13 cellular contexts compared by ENCODE assay signal in genomic region chr10:36172054-36172531, GRCh38.
A peak's percentile ranks its signal among the peaks of the same experiment; 100 is the strongest.
DNase-seq lines count a peak whose midpoint lies in the region; ATAC-seq and TF ChIP-seq lines count a peak whose summit lies in the region.
"Had no signal": no experiment of that assay in that cellular context is flagged by ENCODE, and none has a peak within 500 bp of the region (broad histone marks: within the 10 kb centered on the region; RNA-seq: fewer than 3 reads in every experiment).

No MANE protein-coding gene starts in this region.

- H3K27ac Mint-ChIP-seq in mesothelial cell of epicardium (peak overlapping the region; percentile 87), natural killer cell (no peak overlapping the region)
- H3K27ac Mint-ChIP-seq: activated CD4-positive, alpha-beta memory T cell treated with anti-CD3 and anti-CD28 coated beads, Interleukin-2, amount 10 ng/mL, durations not matched to agents 7 days and 5 days; T-helper 1 cell treated with Interleukin-12 subunit alpha and Interleukin-12 subunit beta and Interleukin-4 antibody, amounts not matched to agents 30 μg/mL and 1 μg/mL, for 36 hours had no signal

- peak overlapping the region; percentile 16; the same call in 1 of the 2 replicates for H3K4me3 ChIP-seq in AG04449 (ENCODE audit: low read depth, low read length)
- H3K4me3 ChIP-seq in cardiac fibroblast (replicated peaks in 1 of 2; ENCODE audit: low read depth in 2 of 2, low read length in 2 of 2) = no peak overlapping the region

- H3K4me3 Mint-ChIP-seq in mesothelial cell of epicardium = no peak overlapping the region
- H3K4me3 Mint-ChIP-seq in natural killer cell = no peak overlapping the region
- H3K4me3 Mint-ChIP-seq: activated CD4-positive, alpha-beta memory T cell treated with anti-CD3 and anti-CD28 coated beads, Interleukin-2, amount 10 ng/mL, durations not matched to agents 7 days and 5 days; T-helper 1 cell treated with Interleukin-12 subunit alpha and Interleukin-12 subunit beta and Interleukin-4 antibody, amounts not matched to agents 30 μg/mL and 1 μg/mL, for 36 hours had no signal

- intact Hi-C loops in natural killer cell (cut with micrococcal nuclease) = no loop called here

- H3K27me3 Mint-ChIP-seq in mesothelial cell of epicardium (ENCODE audit: low read depth) = no peaks in the 10 kb centered on the region
- H3K27me3 Mint-ChIP-seq in natural killer cell (ENCODE audit: low read depth in 2 of 2) = no peaks in the 10 kb centered on the region
- H3K27me3 Mint-ChIP-seq: activated CD4-positive, alpha-beta memory T cell treated with anti-CD3 and anti-CD28 coated beads, Interleukin-2, amount 10 ng/mL, durations not matched to agents 7 days and 5 days had no signal

- DNase-seq in AG04449 (ENCODE audit: low read depth, low spot score) (peak; percentile 46), HT1080 (ENCODE audit: low read depth) (peak; percentile 72), cardiac fibroblast (ENCODE audit: low read depth in 2 of 2) (peak; percentile 74 to 88), mesothelial cell of epicardium (ENCODE audit: low spot score in 2 of 2, unreplicated experiment in 2 of 2) (no peak), natural killer cell (no peak), SIG-M5 treated with dmso at 0.1 percent for 504 hours (lab: John Stamatoyannopoulos, UW; ENCODE audit: unreplicated experiment) (no peak), DMS53 treated with DMSO at 0.1 percent for 48 hours (lab: John Stamatoyannopoulos, UW; ENCODE audit: unreplicated experiment) (no peak)
- DNase-seq in activated CD4-positive, alpha-beta T cell treated with anti-CD3 and anti-CD28 coated beads, Interleukin-2, amount 50 U/mL, for 48 hours = no peak
- DNase-seq: activated CD4-positive, alpha-beta memory T cell treated with anti-CD3 and anti-CD28 coated beads, Interleukin-2, amount 10 ng/mL, durations not matched to agents 7 days and 5 days; C1 segment of cervical spinal cord; Karpas-422; NCI-H2081 had no signal

- CTCF ChIA-PET in AG04449 (lab: Yijun Ruan, JAX) = interaction anchor here (1.0 to 1.3 kb wide), 2 partner anchors 16 to 535 kb away, joined by 3 read pairs; no protein-coding TSS in a partner anchor

- H3K9me3 Mint-ChIP-seq in mesothelial cell of epicardium = peaks cover 7% of the 10 kb centered on the region
- H3K9me3 Mint-ChIP-seq in natural killer cell = peaks cover 2 to 4% of the 10 kb centered on the region in 2 donors

- no peak for ATAC-seq in natural killer cell

- H3K36me3 Mint-ChIP-seq in mesothelial cell of epicardium (no peaks in the 10 kb centered on the region), natural killer cell (no peaks in the 10 kb centered on the region)

- POLR2A ChIA-PET in AG04449 (lab: Yijun Ruan, JAX) = interaction anchor here (0.5 to 1.7 kb wide), 2 partner anchors 85 to 407 kb away, joined by 3 to 5 read pairs; no protein-coding TSS in a partner anchor

- peaks cover 33% of the 10 kb centered on the region for H3K4me1 Mint-ChIP-seq in mesothelial cell of epicardium
- H3K4me1 Mint-ChIP-seq in natural killer cell = no peaks in the 10 kb centered on the region
- H3K4me1 Mint-ChIP-seq: activated CD4-positive, alpha-beta memory T cell treated with anti-CD3 and anti-CD28 coated beads, Interleukin-2, amount 10 ng/mL, durations not matched to agents 7 days and 5 days had no signal

- no peak for TF ChIP-seq CTCF in AG04449 (IDR thresholded peaks at IDR 0.05; ENCODE audit: insufficient read depth, low read length, missing control alignments)
- no peak for TF ChIP-seq CTCF in cardiac fibroblast (IDR thresholded peaks at IDR 0.05; ENCODE audit: low read depth, low read length)
- TF ChIP-seq CTCF in mesothelial cell of epicardium (IDR thresholded peaks at IDR 0.05; ENCODE audit: unreplicated experiment) = no peak
- TF ChIP-seq CTCF in natural killer cell (IDR thresholded peaks at IDR 0.05) = no peak

Comparison
In these comparisons a context has a peak if more than half of its experiments do, and no peak if none do; other contexts are left out.
1. DNase-seq: peak in AG04449 (single experiment), HT1080 (single experiment) and cardiac fibroblast (2 of 2); none in mesothelial cell of epicardium (0 of 2), activated CD4-positive, alpha-beta T cell treated with anti-CD3 and anti-CD28 coated beads, Interleukin-2, amount 50 U/mL, for 48 hours (0 of 2), natural killer cell (single experiment), SIG-M5 treated with dmso at 0.1 percent for 504 hours (single experiment) and DMS53 treated with DMSO at 0.1 percent for 48 hours (single experiment).